In the genomic region with DNA sequence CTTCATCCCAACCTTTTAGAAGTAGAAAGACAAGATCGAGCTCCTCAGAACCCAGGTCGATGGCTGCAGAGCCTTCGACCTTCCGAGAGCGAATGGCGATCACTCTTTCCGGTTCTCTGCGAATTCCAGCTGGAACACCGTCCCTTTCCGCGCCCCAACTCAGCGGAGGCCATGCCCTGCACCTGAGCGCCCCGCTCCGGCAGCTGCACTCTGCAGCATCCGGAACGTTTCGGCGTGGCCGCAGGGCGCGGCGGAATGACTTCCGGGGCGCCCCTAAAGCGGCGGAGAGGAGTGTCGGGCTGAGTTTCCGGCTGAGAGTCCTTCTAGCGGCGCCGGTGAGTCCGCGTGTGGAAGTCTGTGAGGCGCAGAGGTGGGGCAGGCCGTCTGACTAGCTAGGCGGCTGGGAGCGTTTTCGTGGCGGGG, we compare ENCODE assay signal across 8 cellular contexts. TPM values are rescaled to one million over a fixed set of nuclear protein-coding genes. Genes with fewer than 3 reads are reported as not detected.
DNase-seq lines count a peak whose midpoint lies in the region; ATAC-seq and TF ChIP-seq lines count a peak whose summit lies in the region.
"Not testable (repeated sequence)": the region's sequence is repeated elsewhere in the genome, so short reads cannot be mapped to it uniquely, and the experiment has no call there.

A gene (plus strand): TSS at position 284 of the 423 bp plus-strand sequence. CDS start 4,942 bp downstream, outside the sequence.

- TF ChIP-seq POLR2A in GM18505 (IDR thresholded peaks at IDR 0.05; ENCODE audit: borderline replicate concordance, extremely low read depth, insufficient read depth, insufficient read length), result peak; percentile 61

- ATAC-seq in GM18505 (IDR thresholded peaks at IDR 0.05; ENCODE audit: unreplicated experiment), result peak; percentile 98
- peak; percentile 98 for ATAC-seq in HG02642 (IDR thresholded peaks at IDR 0.05; ENCODE audit: poor library complexity, unreplicated experiment)
- ATAC-seq in sciatic nerve, result peak; percentile 98

- not testable (repeated sequence) for H3K4me1 ChIP-seq in tibial artery

- intact Hi-C loops in sciatic nerve (cut with DNase I); tibial artery (cut with DNase I; ENCODE audit: low total_unique reads): not testable (repeated sequence)

- H3K27me3 ChIP-seq in MG63, tibial artery: not testable (repeated sequence)

- POLR2A ChIA-PET in activated CD8-positive, alpha-beta memory T cell treated with anti-CD3 and anti-CD28 coated beads for 36 hours (lab: Charles Lee), result not testable (repeated sequence)

- not testable (repeated sequence) for H3K9me3 ChIP-seq in MG63, tibial artery

- TF ChIP-seq CTCF in coronary artery (IDR thresholded peaks at IDR 0.05); tibial artery (IDR thresholded peaks at IDR 0.05): not testable (repeated sequence)

- peak within 1 kb of the TSS in 1 of 2 donors; percentile 13 for H3K27ac ChIP-seq in coronary artery
- H3K27ac ChIP-seq in tibial artery, result peak within 1 kb of the TSS in 1 of 2 donors; percentile 36

- peak within 1 kb of the TSS; percentile 47 for H3K4me3 ChIP-seq in MG63
- H3K4me3 ChIP-seq in coronary artery, result peak within 1 kb of the TSS; percentile 71
- peak within 1 kb of the TSS; percentile 54 for H3K4me3 ChIP-seq in tibial artery

- CTCF ChIA-PET in activated CD8-positive, alpha-beta memory T cell treated with anti-CD3 and anti-CD28 coated beads for 36 hours (lab: Charles Lee), result not testable (repeated sequence)

- H3K36me3 ChIP-seq in MG63, tibial artery: not testable (repeated sequence)

- peak; percentile 80 for DNase-seq in MG63
- peak; percentile 72 for DNase-seq in coronary artery (ENCODE audit: low spot score)
- DNase-seq in islet precursor cell, result peak; percentile 89
- DNase-seq in sciatic nerve (ENCODE audit: low spot score), result peak; percentile 75
- DNase-seq in tibial artery, result peak; percentile 54 to 82

RNA-seq across cellular contexts. Expression of the gene that starts here (rescaled TPM):
- 31.8 and 42.5 TPM in 2 replicates for total RNA-seq in MG63 (2014; rRNA removed; shearing (Covaris generic); ENCODE audit: low replicate concordance)
- total RNA-seq in activated CD8-positive, alpha-beta memory T cell treated with anti-CD3 and anti-CD28 coated beads for 36 hours, result 10 to 100 TPM; 58.6 to 60.2 TPM
- total RNA-seq in sciatic nerve, result 29.9 TPM
